22 cellular contexts compared by ENCODE assay signal in genomic region chr12:93713060-93713459, GRCh38.
"Had no signal": no experiment of that assay in that cellular context is flagged by ENCODE, and none has a peak within 500 bp of the region (broad histone marks: within the 10 kb centered on the region; RNA-seq: fewer than 3 reads in every experiment).

No MANE protein-coding gene starts in this region.

- H3K27ac ChIP-seq: cardiac muscle cell, thyroid gland, VCaP had no signal

- H3K4me3 Mint-ChIP-seq: activated CD8-positive, alpha-beta memory T cell treated with anti-CD3 and anti-CD28 coated beads, Interleukin-2, amount 10 ng/mL, durations not matched to agents 7 days and 5 days; activated naive CD4-positive, alpha-beta T cell treated with anti-CD3 and anti-CD28 coated beads, Interleukin-2, amount 50 U/mL, for 24 hours; activated T-cell treated with anti-CD3 and anti-CD28 coated beads, Interleukin-2, amount 50 U/mL, for 24 hours; natural killer cell treated with Interleukin-12 subunit alpha and Interleukin-12 subunit beta and Interleukin-15 and Interleukin-18, amount 100 ng/mL, for 72 hours; stimulated activated effector memory CD8-positive, alpha-beta T cell treated with anti-CD3 and anti-CD28 coated beads, Interleukin-12 subunit alpha, Interleukin-12 subunit beta, amount 100 ng/mL, for 72 hours; T-cell had no signal

- H3K27me3 Mint-ChIP-seq: activated CD8-positive, alpha-beta memory T cell treated with anti-CD3 and anti-CD28 coated beads, Interleukin-2, amount 10 ng/mL, durations not matched to agents 7 days and 5 days; activated naive CD4-positive, alpha-beta T cell treated with anti-CD3 and anti-CD28 coated beads, Interleukin-2, amount 50 U/mL, for 24 hours; activated T-cell treated with anti-CD3 and anti-CD28 coated beads, Interleukin-2, amount 50 U/mL, for 24 hours; natural killer cell treated with Interleukin-12 subunit alpha and Interleukin-12 subunit beta and Interleukin-15 and Interleukin-18, amount 100 ng/mL, for 72 hours; progenitor cell of endocrine pancreas; T-cell had no signal

- DNase-seq: activated CD4-positive, alpha-beta T cell treated with anti-CD3 and anti-CD28 coated beads for 1 hour; activated CD4-positive, alpha-beta T cell treated with anti-CD3 and anti-CD28 coated beads, Interleukin-2, amount 50 U/mL, for 48 hours; activated CD8-positive, alpha-beta memory T cell treated with anti-CD3 and anti-CD28 coated beads, Interleukin-2, amount 10 ng/mL, durations not matched to agents 7 days and 5 days; activated T-cell treated with anti-CD3 and anti-CD28 coated beads, Interleukin-2, amount 50 U/mL, for 24 hours; adrenal gland; hypothalamus; kidney; mesenchymal stem cell; nucleus accumbens; stimulated activated CD4-positive, alpha-beta T cell treated with anti-CD3 and anti-CD28 coated beads, Interleukin-12 subunit alpha, Interleukin-12 subunit beta, amount 100 ng/mL, for 4 hours; stimulated activated CD4-positive, alpha-beta T cell treated with anti-CD3 and anti-CD28 coated beads, Interleukin-2, amount 100 ng/mL, for 24 hours; T-cell; T-helper 9 cell; thyroid gland had no signal

- H3K36me3 Mint-ChIP-seq: stimulated activated effector memory CD8-positive, alpha-beta T cell treated with anti-CD3 and anti-CD28 coated beads, Interleukin-12 subunit alpha, Interleukin-12 subunit beta, amount 100 ng/mL, for 72 hours had no signal

- ATAC-seq: activated CD8-positive, alpha-beta memory T cell treated with anti-CD3 and anti-CD28 coated beads, Interleukin-2, amount 10 ng/mL, durations not matched to agents 7 days and 5 days; esophagus mucosa; natural killer cell treated with Interleukin-12 subunit alpha and Interleukin-12 subunit beta and Interleukin-15 and Interleukin-18, amount 100 ng/mL, for 72 hours; stimulated activated effector memory CD8-positive, alpha-beta T cell treated with anti-CD3 and anti-CD28 coated beads, Interleukin-12 subunit alpha, Interleukin-12 subunit beta, amount 100 ng/mL, for 72 hours; T-cell had no signal

- H3K9me3 ChIP-seq: thyroid gland had no signal

- H3K4me1 Mint-ChIP-seq: activated CD8-positive, alpha-beta memory T cell treated with anti-CD3 and anti-CD28 coated beads, Interleukin-2, amount 10 ng/mL, durations not matched to agents 7 days and 5 days had no signal

- FAIRE-seq: kidney, urothelium cell line had no signal

- H3K4me3 ChIP-seq: adrenal gland, cardiac muscle cell, thyroid gland had no signal

- H3K36me3 ChIP-seq: adrenal gland, cardiac muscle cell, thyroid gland had no signal

- H3K27ac Mint-ChIP-seq: activated CD8-positive, alpha-beta memory T cell treated with anti-CD3 and anti-CD28 coated beads, Interleukin-2, amount 10 ng/mL, durations not matched to agents 7 days and 5 days; activated naive CD4-positive, alpha-beta T cell treated with anti-CD3 and anti-CD28 coated beads, Interleukin-2, amount 50 U/mL, for 24 hours; activated T-cell treated with anti-CD3 and anti-CD28 coated beads, Interleukin-2, amount 50 U/mL, for 24 hours; progenitor cell of endocrine pancreas; stimulated activated effector memory CD8-positive, alpha-beta T cell treated with anti-CD3 and anti-CD28 coated beads, Interleukin-12 subunit alpha, Interleukin-12 subunit beta, amount 100 ng/mL, for 72 hours; T-cell had no signal

- H3K27me3 ChIP-seq: adrenal gland, cardiac muscle cell, thyroid gland had no signal
